26 cellular contexts compared by ENCODE assay signal in genomic region chrX:120001787-120002186, GRCh38. TPM values are rescaled to one million over a fixed set of nuclear protein-coding genes. Genes with fewer than 3 reads are reported as not detected.
A peak's percentile ranks its signal among the peaks of the same experiment; 100 is the strongest.
DNase-seq lines count a peak whose midpoint lies in the region; ATAC-seq and TF ChIP-seq lines count a peak whose summit lies in the region.
"Had no signal": no experiment of that assay in that cellular context is flagged by ENCODE, and none has a peak within 500 bp of the region (broad histone marks: within the 10 kb centered on the region; RNA-seq: fewer than 3 reads in every experiment).

No MANE protein-coding gene starts in this region.

- peak overlapping the region; percentile 86 for H3K4me2 ChIP-seq in H9 (ENCODE audit: insufficient read depth, insufficient read length, low read length)

- peak; percentile 58 for DNase-seq in H9
- DNase-seq in RPMI7951 (ENCODE audit: low read depth): peak; percentile 1
- DNase-seq in activated CD4-positive, alpha-beta T cell treated with anti-CD3 and anti-CD28 coated beads for 1 hour: no peak
- DNase-seq in UCSD-AML1 (lab: John Stamatoyannopoulos, UW; ENCODE audit: unreplicated experiment): no peak
- no peak for DNase-seq in foreskin fibroblast
- DNase-seq: Caco-2; CD8-positive, alpha-beta T cell; GDM1; HFFc6; Kasumi-1; NCI-H1092 treated with DMSO at 0.1 percent for 48 hours; NCI-H1436; NCI-H187; NCI-H2081 treated with DMSO at 0.1 percent for 48 hours; NCI-H2171; NCI-H226; NCI-H510A; NCI-H69; SHP77 treated with DMSO at 0.1 percent for 48 hours had no signal

- no peak for ATAC-seq in GM18511 (IDR thresholded peaks at IDR 0.05; ENCODE audit: unreplicated experiment)
- ATAC-seq: CD8-positive, alpha-beta T cell; GM12878; Panc1 had no signal

- H3T11ph ChIP-seq in H9 (ENCODE audit: low read length): no peak overlapping the region

- H3K4me1 ChIP-seq in H9 (ENCODE audit: insufficient read depth, low read length): no peaks in the 10 kb centered on the region
- peaks cover 3% of the 10 kb centered on the region for H3K4me1 ChIP-seq in iPS-18a (ENCODE audit: control insufficient read depth, low read depth, low read length)
- H3K4me1 ChIP-seq: Caco-2, HAP-1 had no signal

- no peak overlapping the region for H2AFZ ChIP-seq in H9 (ENCODE audit: low read length)

- peaks cover 67 to 76% of the 10 kb centered on the region in 2 experiments for H3K9me3 Mint-ChIP-seq in H9
- H3K9me3 Mint-ChIP-seq: CD8-positive, alpha-beta T cell; HFFc6 had no signal

- no peaks in the 10 kb centered on the region for H3K23me2 ChIP-seq in H9 (ENCODE audit: insufficient read length, low read depth, low read length, poor library complexity, severe bottlenecking)

- no peak overlapping the region for H3K4ac ChIP-seq in H9 (ENCODE audit: low read depth, low read length)

- peaks cover 0 to 2% (median 0%) of the 10 kb centered on the region in 3 experiments; a peak in 3 of 7 replicates for H3K36me3 Mint-ChIP-seq in H9 (ENCODE audit: insufficient read depth in 1 of 3, low read depth in 3 of 3)
- H3K36me3 Mint-ChIP-seq: CD8-positive, alpha-beta T cell had no signal

- peaks cover 88% of the 10 kb centered on the region for H3K27me3 Mint-ChIP-seq in H9 (ENCODE audit: low read depth)

- no peak for TF ChIP-seq CTCF in H9 (conservative IDR thresholded peaks at IDR 0.05)
- no peak for TF ChIP-seq CTCF in foreskin fibroblast (IDR thresholded peaks at IDR 0.05; ENCODE audit: low read depth, low read length)

- H3K36me3 ChIP-seq in iPS-18a (ENCODE audit: control insufficient read depth, low read depth, low read length): no peaks in the 10 kb centered on the region
- H3K36me3 ChIP-seq: HAP-1 had no signal

- no peak overlapping the region for H4K5ac ChIP-seq in H9 (ENCODE audit: insufficient read length, low read depth, low read length)

- no peak overlapping the region for H3K27ac Mint-ChIP-seq in H9
- H3K27ac Mint-ChIP-seq: B cell; CD8-positive, alpha-beta T cell; HFFc6 had no signal

- H4K91ac ChIP-seq in H9 (ENCODE audit: insufficient read length, low read depth, low read length): no peak overlapping the region

- H2BK120ac ChIP-seq in H9 (ENCODE audit: low read depth, low read length, poor library complexity, severe bottlenecking): no peak overlapping the region

- peaks cover 3 to 16% of the 10 kb centered on the region in 2 experiments; a peak in 3 of 4 replicates for H3K4me1 Mint-ChIP-seq in H9

- no peak overlapping the region for H2BK15ac ChIP-seq in H9 (ENCODE audit: low read depth, low read length)

- H2BK20ac ChIP-seq in H9 (ENCODE audit: low read depth, low read length, poor library complexity, severe bottlenecking): no peak overlapping the region

- H3K79me1 ChIP-seq in H9 (ENCODE audit: insufficient read depth, low read depth, low read length, poor library complexity, severe bottlenecking): no peaks in the 10 kb centered on the region

- no peak overlapping the region for H4K8ac ChIP-seq in H9 (replicated peaks; ENCODE audit: insufficient read length, low read depth, low read length)

- H3K4me3 ChIP-seq in iPS-18a (ENCODE audit: low read length): peak overlapping the region; percentile 56
- H3K4me3 ChIP-seq in foreskin fibroblast (ENCODE audit: low read depth in 1 of 2, low read length in 2 of 2): no peak overlapping the region
- H3K4me3 ChIP-seq: GM12878, HAP-1 had no signal

- H3K9me3 ChIP-seq in H9 (ENCODE audit: control insufficient read depth, low read depth, low read length): peaks cover 42% of the 10 kb centered on the region
- H3K9me3 ChIP-seq in iPS-18a (ENCODE audit: control insufficient read depth, low read depth, low read length): peaks cover 10% of the 10 kb centered on the region
- H3K9me3 ChIP-seq: Caco-2, HAP-1 had no signal

- H3K27me3 ChIP-seq in H9 (ENCODE audit: insufficient read depth, low read length) (peaks cover 45% of the 10 kb centered on the region), iPS-18a (ENCODE audit: control insufficient read depth, insufficient read depth, low read length) (peaks cover 72% of the 10 kb centered on the region)

- H3K9ac ChIP-seq in H9 (ENCODE audit: extremely low read depth, insufficient read length, low read length) (no peak overlapping the region), iPS-18a (ENCODE audit: low read length) (no peak overlapping the region)

- no peaks in the 10 kb centered on the region for H3K79me2 ChIP-seq in H9 (ENCODE audit: insufficient read depth, low read length)

- no peak overlapping the region for H3K56ac ChIP-seq in H9 (ENCODE audit: insufficient read length, low read depth, low read length)

- WGBS in H9 (ENCODE audit: extremely low coverage, insufficient read length, low lambda C conversion rate): no CpG with 5 or more reads among the region's 6 CpGs

- H3K23ac ChIP-seq in H9 (ENCODE audit: insufficient read length, low read depth, low read length): no peak overlapping the region

- H2BK5ac ChIP-seq in H9 (ENCODE audit: insufficient read length, low read length): no peak overlapping the region

- peak overlapping the region in 1 of 2 experiments; percentile 33; a peak in 1 of 5 replicates for H3K4me3 Mint-ChIP-seq in H9
- H3K4me3 Mint-ChIP-seq: HFFc6 had no signal

- H3K14ac ChIP-seq in H9 (ENCODE audit: insufficient read depth, low read length): no peak overlapping the region

- H3K18ac ChIP-seq in H9 (ENCODE audit: insufficient read length, low read depth, low read length): no peak overlapping the region

- no peaks in the 10 kb centered on the region for H4K20me1 ChIP-seq in H9 (ENCODE audit: control insufficient read depth, insufficient read depth, insufficient read length)

- H3K27ac ChIP-seq in H9 (ENCODE audit: insufficient read length, low read depth, low read length) (no peak overlapping the region), iPS-18a (ENCODE audit: low read length) (no peak overlapping the region)
- H3K27ac ChIP-seq: C4-2B had no signal

- no peak overlapping the region for H2AK5ac ChIP-seq in H9 (ENCODE audit: insufficient read length, low read length)

- H2BK12ac ChIP-seq in H9 (ENCODE audit: insufficient read length, low read depth, low read length): no peak overlapping the region

RNA-seq across cellular contexts. Expression of gene NKAP, which starts 58.2 kb away (rescaled TPM):
- 7.3 and 7.5 TPM in 2 replicates for total RNA-seq in H9 (2021)
- 2.1 and 2.9 TPM in 2 replicates for total RNA-seq in RPMI7951 (2014; rRNA removed; shearing (Covaris generic))

Comparison
In these comparisons a context has a peak if more than half of its experiments do, and no peak if none do; other contexts are left out.
1. DNase-seq: peak in H9 (single experiment) and RPMI7951 (single experiment); none in activated CD4-positive, alpha-beta T cell treated with anti-CD3 and anti-CD28 coated beads for 1 hour (single experiment), UCSD-AML1 (single experiment) and foreskin fibroblast (0 of 2).